ENCODE assay signal across 11 cellular contexts in genomic region chr7:92682767-92683539, GRCh38.
DNase-seq lines count a peak whose midpoint lies in the region; ATAC-seq and TF ChIP-seq lines count a peak whose summit lies in the region.
"Had no signal": no experiment of that assay in that cellular context is flagged by ENCODE, and none has a peak within 500 bp of the region (broad histone marks: within the 10 kb centered on the region; RNA-seq: fewer than 3 reads in every experiment).

No MANE protein-coding gene starts in this region.

- intact Hi-C loops in cardiac septum (cut with DNase I): no loop called here
- intact Hi-C loops in left lung (cut with DNase I): no loop called here

- no peaks in the 10 kb centered on the region for H3K27me3 ChIP-seq in cardiac muscle cell
- no peaks in the 10 kb centered on the region for H3K27me3 ChIP-seq in left lung

- peaks cover 6% of the 10 kb centered on the region for H3K27me3 Mint-ChIP-seq in endothelial cell (ENCODE audit: unreplicated experiment)
- H3K27me3 Mint-ChIP-seq: naive B cell had no signal

- peak overlapping the region; percentile 11 for H3K27ac ChIP-seq in cardiac muscle cell
- peak overlapping the region in 1 of 2 donors; percentile 41 for H3K27ac ChIP-seq in left lung

- no peaks in the 10 kb centered on the region for H3K36me3 Mint-ChIP-seq in endothelial cell (ENCODE audit: low read depth, unreplicated experiment)
- H3K36me3 Mint-ChIP-seq: naive B cell had no signal

- H3K9me3 ChIP-seq in cardiac muscle cell (ENCODE audit: low read depth) (no peaks in the 10 kb centered on the region), left lung (no peaks in the 10 kb centered on the region)

- H3K27ac Mint-ChIP-seq in endothelial cell (ENCODE audit: unreplicated experiment): no peak overlapping the region

- peak in 1 of 2 donors; percentile 68 for DNase-seq in cardiac muscle cell (ENCODE audit: low read depth in 1 of 2, low spot score in 1 of 2)
- no peak for DNase-seq in cardiac septum (ENCODE audit: low spot score)
- peak; percentile 37 for DNase-seq in amniotic epithelial cell (ENCODE audit: low read depth)
- no peak for DNase-seq in left lung
- no peak for DNase-seq in endothelial cell (ENCODE audit: low spot score)
- DNase-seq in NCI-H2171 treated with DMSO at 0.1 percent for 48 hours (lab: John Stamatoyannopoulos, UW): no peak
- DNase-seq: activated gamma-delta T cell, Karpas-422, naive B cell had no signal

- H3K4me1 ChIP-seq in cardiac muscle cell (ENCODE audit: low read depth): peaks cover 9% of the 10 kb centered on the region
- peaks cover 7 to 26% of the 10 kb centered on the region in 2 donors for H3K4me1 ChIP-seq in left lung

- no peaks in the 10 kb centered on the region for H3K9me3 Mint-ChIP-seq in endothelial cell (ENCODE audit: unreplicated experiment)

- H3K4me1 Mint-ChIP-seq in endothelial cell (ENCODE audit: unreplicated experiment): peaks cover 17% of the 10 kb centered on the region

- H3K4me3 ChIP-seq in cardiac muscle cell: no peak overlapping the region
- H3K4me3 ChIP-seq in left lung: no peak overlapping the region

- TF ChIP-seq CTCF in cardiac muscle cell (IDR thresholded peaks at IDR 0.05; ENCODE audit: low read depth, low read length) (no peak), left lung (IDR thresholded peaks at IDR 0.05) (no peak), endothelial cell (IDR thresholded peaks at IDR 0.05; ENCODE audit: unreplicated experiment) (no peak)

- H3K36me3 ChIP-seq in cardiac muscle cell (no peaks in the 10 kb centered on the region), left lung (no peaks in the 10 kb centered on the region)

- H3K4me3 Mint-ChIP-seq in endothelial cell (ENCODE audit: unreplicated experiment): no peak overlapping the region
- H3K4me3 Mint-ChIP-seq: naive B cell had no signal

- ATAC-seq in left lung: peak; percentile 66
- ATAC-seq in GM21515 (IDR thresholded peaks at IDR 0.05; ENCODE audit: unreplicated experiment): no peak
- no peak for ATAC-seq in HG02885 (IDR thresholded peaks at IDR 0.05; ENCODE audit: poor library complexity, unreplicated experiment)
